ENCODE assay signal across 13 cellular contexts in the genomic region with DNA sequence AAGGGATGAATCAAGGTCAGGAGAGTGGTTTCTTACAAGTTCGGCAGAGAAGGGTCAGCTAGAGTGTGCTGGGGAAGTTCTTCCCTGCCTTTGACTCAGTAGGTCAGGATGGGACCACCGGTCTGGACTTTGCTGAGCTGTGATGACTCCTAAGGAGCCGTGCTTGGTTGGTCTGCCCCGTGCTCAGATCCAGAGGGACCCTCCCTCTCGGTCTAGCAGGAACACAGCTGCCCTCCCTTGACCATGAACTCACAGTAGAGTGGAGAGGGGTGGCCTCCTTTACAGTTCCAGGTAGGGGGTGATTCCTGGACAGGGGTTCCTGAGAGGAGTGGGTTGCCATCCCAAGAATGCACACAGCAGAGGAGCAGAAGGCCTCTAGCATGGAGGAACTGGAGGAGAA. TPM values are rescaled to one million over a fixed set of nuclear protein-coding genes. Genes with fewer than 3 reads are reported as not detected.
A peak's percentile ranks its signal among the peaks of the same experiment; 100 is the strongest.
DNase-seq lines count a peak whose midpoint lies in the region; ATAC-seq and TF ChIP-seq lines count a peak whose summit lies in the region.
"Had no signal": no experiment of that assay in that cellular context is flagged by ENCODE, and none has a peak within 500 bp of the region (broad histone marks: within the 10 kb centered on the region; RNA-seq: fewer than 3 reads in every experiment).

No MANE protein-coding gene starts in this region.

- H3K4me3 ChIP-seq in GM06990 (replicated peaks; ENCODE audit: low read depth, low read length) (peak overlapping the region; percentile 41), HUES64 (ENCODE audit: low read length) (no peak overlapping the region), vagina (no peak overlapping the region)
- H3K4me3 ChIP-seq: coronary artery had no signal

- intact Hi-C loops in vagina (cut with DNase I), result no loop called here

- peak overlapping the region; percentile 43; the same call in 1 of the 2 replicates for H3K9ac ChIP-seq in HUES64 (ENCODE audit: low read depth, low read length)

- H3K9me3 Mint-ChIP-seq in activated naive CD4-positive, alpha-beta T cell treated with anti-CD3 and anti-CD28 coated beads, Interleukin-2, amount 50 U/mL, for 72 hours, result no peaks in the 10 kb centered on the region
- no peaks in the 10 kb centered on the region for H3K9me3 Mint-ChIP-seq in natural killer cell treated with Interleukin-12 subunit alpha and Interleukin-12 subunit beta and Interleukin-15 and Interleukin-18, amount 100 ng/mL, for 72 hours

- H3K27me3 ChIP-seq in GM06990 (replicated peaks; ENCODE audit: control insufficient read depth, insufficient read depth, low read length) (no peaks in the 10 kb centered on the region), HUES64 (ENCODE audit: insufficient read depth, low read length) (no peaks in the 10 kb centered on the region), vagina (no peaks in the 10 kb centered on the region)

- H3K36me3 Mint-ChIP-seq in activated naive CD4-positive, alpha-beta T cell treated with anti-CD3 and anti-CD28 coated beads, Interleukin-2, amount 50 U/mL, for 72 hours, result peaks cover 57 to 72% of the 10 kb centered on the region in 2 donors
- peaks cover 29% of the 10 kb centered on the region for H3K36me3 Mint-ChIP-seq in natural killer cell treated with Interleukin-12 subunit alpha and Interleukin-12 subunit beta and Interleukin-15 and Interleukin-18, amount 100 ng/mL, for 72 hours

- H3K27me3 Mint-ChIP-seq in natural killer cell treated with Interleukin-12 subunit alpha and Interleukin-12 subunit beta and Interleukin-15 and Interleukin-18, amount 100 ng/mL, for 72 hours, result no peaks in the 10 kb centered on the region

- peaks cover 55% of the 10 kb centered on the region for H3K36me3 ChIP-seq in GM06990 (ENCODE audit: control insufficient read depth, insufficient read depth, low read length)
- peaks cover 86% of the 10 kb centered on the region for H3K36me3 ChIP-seq in HUES64 (ENCODE audit: insufficient read depth, low read length)
- peaks cover under 1 to 50% of the 10 kb centered on the region in 2 donors for H3K36me3 ChIP-seq in vagina

- WGBS in HUES64, result 91% methylated on average over 5 of the region's 5 CpGs

- H3K4me1 Mint-ChIP-seq in natural killer cell treated with Interleukin-12 subunit alpha and Interleukin-12 subunit beta and Interleukin-15 and Interleukin-18, amount 100 ng/mL, for 72 hours (ENCODE audit: low read depth in 2 of 2), result peaks cover 49 to 66% of the 10 kb centered on the region in 2 donors

- H3K4me1 ChIP-seq in HUES64 (ENCODE audit: insufficient read depth, low read length), result peaks cover 20% of the 10 kb centered on the region
- H3K4me1 ChIP-seq in vagina, result peaks cover 76% of the 10 kb centered on the region

- ATAC-seq in activated naive CD4-positive, alpha-beta T cell treated with anti-CD3 and anti-CD28 coated beads, Interleukin-2, amount 50 U/mL, for 72 hours, result no peak
- ATAC-seq in natural killer cell treated with Interleukin-12 subunit alpha and Interleukin-12 subunit beta and Interleukin-15 and Interleukin-18, amount 100 ng/mL, for 72 hours, result no peak
- ATAC-seq in HG03045 (IDR thresholded peaks at IDR 0.05; ENCODE audit: unreplicated experiment), result no peak

- TF ChIP-seq CTCF in GM06990 (IDR thresholded peaks at IDR 0.05; ENCODE audit: insufficient read depth, low read length, poor library complexity, severe bottlenecking) (no peak), vagina (IDR thresholded peaks at IDR 0.05) (no peak)

- no peak for TF ChIP-seq POLR2A in vagina (IDR thresholded peaks at IDR 0.05)

- peak overlapping the region; percentile 71 for H3K4me3 Mint-ChIP-seq in natural killer cell treated with Interleukin-12 subunit alpha and Interleukin-12 subunit beta and Interleukin-15 and Interleukin-18, amount 100 ng/mL, for 72 hours

- H3K27ac ChIP-seq in HUES64 (ENCODE audit: low read depth, low read length), result peak overlapping the region; percentile 48
- no peak overlapping the region for H3K27ac ChIP-seq in vagina
- H3K27ac ChIP-seq: coronary artery had no signal

- H3K27ac Mint-ChIP-seq in activated naive CD4-positive, alpha-beta T cell treated with anti-CD3 and anti-CD28 coated beads, Interleukin-2, amount 50 U/mL, for 72 hours, result peak overlapping the region; percentile 91 to 98
- H3K27ac Mint-ChIP-seq in natural killer cell treated with Interleukin-12 subunit alpha and Interleukin-12 subunit beta and Interleukin-15 and Interleukin-18, amount 100 ng/mL, for 72 hours, result peak overlapping the region; percentile 73 to 93

- H3K9me3 ChIP-seq in HUES64 (ENCODE audit: insufficient read depth, low read depth, low read length) (no peaks in the 10 kb centered on the region), vagina (no peaks in the 10 kb centered on the region)

- DNase-seq in GM06990 (ENCODE audit: extremely low read depth, insufficient read length) (no peak), vagina (ENCODE audit: extremely low spot score in 2 of 2) (no peak), T-helper 9 cell (no peak)
- DNase-seq in activated naive CD4-positive, alpha-beta T cell treated with anti-CD3 and anti-CD28 coated beads, Interleukin-2, amount 50 U/mL, for 72 hours (ENCODE audit: low spot score in 2 of 2), result no peak
- peak; percentile 28 for DNase-seq in natural killer cell treated with Interleukin-12 subunit alpha and Interleukin-12 subunit beta and Interleukin-15 and Interleukin-18, amount 100 ng/mL, for 72 hours (ENCODE audit: low spot score)
- DNase-seq: hippocampal formation, NCI-H187 treated with DMSO at 0.1 percent for 48 hours, SHP77 treated with DMSO at 0.1 percent for 48 hours had no signal

RNA-seq across cellular contexts. Expression of a gene that starts 4.3 kb away (rescaled TPM):
- 3,403 TPM for polyA plus RNA-seq in HUES64 (2013, experiment 1 of 2)
- polyA plus RNA-seq in HUES64 (2013, experiment 2 of 2), result 3,620 TPM
- total RNA-seq in activated naive CD4-positive, alpha-beta T cell treated with anti-CD3 and anti-CD28 coated beads, Interleukin-2, amount 50 U/mL, for 72 hours, result 1,000 to 10,000 TPM; 3,521 to 4,779 TPM
- total RNA-seq in natural killer cell treated with Interleukin-12 subunit alpha and Interleukin-12 subunit beta and Interleukin-15 and Interleukin-18, amount 100 ng/mL, for 72 hours, result 1,000 to 10,000 TPM; 1,532 to 1,595 TPM
- total RNA-seq in vagina, result 1,554 TPM

RNA-seq across cellular contexts. Expression of a gene that starts 12.7 kb away (rescaled TPM):
- polyA plus RNA-seq in HUES64 (2013, experiment 1 of 2), result 0.25 TPM
- 0.44 TPM for polyA plus RNA-seq in HUES64 (2013, experiment 2 of 2)
- 1 to 10 TPM; 3.3 to 7.0 TPM for total RNA-seq in activated naive CD4-positive, alpha-beta T cell treated with anti-CD3 and anti-CD28 coated beads, Interleukin-2, amount 50 U/mL, for 72 hours
- 1 to 10 TPM in 1 of 2 donors, under 1 TPM in 1; 0.93 to 1.8 TPM for total RNA-seq in natural killer cell treated with Interleukin-12 subunit alpha and Interleukin-12 subunit beta and Interleukin-15 and Interleukin-18, amount 100 ng/mL, for 72 hours
- total RNA-seq in vagina, result not detected
- total RNA-seq: Daoy had no signal

RNA-seq across cellular contexts. Expression of a gene that starts 18.6 kb away (rescaled TPM):
- 26.3 TPM for polyA plus RNA-seq in HUES64 (2013, experiment 1 of 2)
- 32.8 TPM for polyA plus RNA-seq in HUES64 (2013, experiment 2 of 2)
- total RNA-seq in activated naive CD4-positive, alpha-beta T cell treated with anti-CD3 and anti-CD28 coated beads, Interleukin-2, amount 50 U/mL, for 72 hours, result 100 to 1,000 TPM; 361 to 383 TPM
- total RNA-seq in natural killer cell treated with Interleukin-12 subunit alpha and Interleukin-12 subunit beta and Interleukin-15 and Interleukin-18, amount 100 ng/mL, for 72 hours, result 100 to 1,000 TPM; 321 to 444 TPM
- total RNA-seq in vagina, result 114 TPM

RNA-seq across cellular contexts. Expression of a gene that starts 19.5 kb away (rescaled TPM):
- polyA plus RNA-seq in HUES64 (2013, experiment 1 of 2), result not detected
- not detected for polyA plus RNA-seq in HUES64 (2013, experiment 2 of 2)
- not detected for total RNA-seq in activated naive CD4-positive, alpha-beta T cell treated with anti-CD3 and anti-CD28 coated beads, Interleukin-2, amount 50 U/mL, for 72 hours
- total RNA-seq in natural killer cell treated with Interleukin-12 subunit alpha and Interleukin-12 subunit beta and Interleukin-15 and Interleukin-18, amount 100 ng/mL, for 72 hours, result not detected
- not detected for total RNA-seq in vagina
- total RNA-seq: activated CD8-positive, alpha-beta memory T cell treated with anti-CD3 and anti-CD28 coated beads for 36 hours; Daoy had no signal

RNA-seq across cellular contexts. Expression of a gene that starts 19.9 kb away (rescaled TPM):
- not detected for polyA plus RNA-seq in HUES64 (2013, experiment 1 of 2)
- polyA plus RNA-seq in HUES64 (2013, experiment 2 of 2), result not detected
- total RNA-seq in activated naive CD4-positive, alpha-beta T cell treated with anti-CD3 and anti-CD28 coated beads, Interleukin-2, amount 50 U/mL, for 72 hours, result not detected
- total RNA-seq in natural killer cell treated with Interleukin-12 subunit alpha and Interleukin-12 subunit beta and Interleukin-15 and Interleukin-18, amount 100 ng/mL, for 72 hours, result not detected
- not detected for total RNA-seq in vagina
- total RNA-seq: activated CD8-positive, alpha-beta memory T cell treated with anti-CD3 and anti-CD28 coated beads for 36 hours; Daoy had no signal
